Comparison of ENCODE assay signal across 20 cellular contexts in the genomic region with DNA sequence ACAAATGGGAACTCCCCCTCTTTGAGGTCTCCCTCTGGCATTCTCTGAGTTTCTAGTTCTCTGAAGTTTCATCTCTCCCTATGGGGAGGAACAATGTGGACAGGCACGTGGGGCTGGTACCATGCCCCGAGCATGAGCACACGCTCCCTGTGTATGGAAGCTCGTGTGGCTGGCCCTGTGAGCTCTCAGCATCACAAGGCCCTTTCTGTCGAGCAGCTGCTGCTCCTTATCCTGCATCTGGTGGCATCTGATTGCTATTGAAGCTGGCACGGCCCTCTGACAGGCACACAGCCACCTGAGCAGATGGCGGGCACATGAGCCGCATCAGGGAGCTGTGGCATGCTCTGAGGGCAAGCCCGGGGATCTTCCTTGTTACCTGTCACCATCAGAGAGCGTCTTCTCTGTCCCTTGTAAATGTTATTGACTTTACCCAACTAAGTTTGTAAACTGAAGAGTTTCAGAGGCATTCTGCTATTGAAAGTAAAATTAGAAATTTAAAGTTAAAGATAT.
"Had no signal": no experiment of that assay in that cellular context is flagged by ENCODE, and none has a peak within 500 bp of the region (broad histone marks: within the 10 kb centered on the region; RNA-seq: fewer than 3 reads in every experiment).

No MANE protein-coding gene starts in this region.

- H3K9me3 ChIP-seq: esophagus squamous epithelium, gastroesophageal sphincter, neutrophil, right atrium auricular region, sigmoid colon, thyroid gland had no signal

- H3K36me3 Mint-ChIP-seq: naive thymus-derived CD4-positive, alpha-beta T cell; type B pancreatic cell had no signal

- DNase-seq: dermis blood vessel endothelial cell; esophagus squamous epithelium; foreskin fibroblast; glutamatergic neuron; islet precursor cell; mammary epithelial cell; naive thymus-derived CD4-positive, alpha-beta T cell; nephron progenitor cell; sigmoid colon; stimulated activated CD4-positive, alpha-beta T cell treated with anti-CD3 and anti-CD28 coated beads, Interleukin-2, amount 100 ng/mL, for 24 hours; stimulated activated CD4-positive, alpha-beta T cell treated with anti-CD3 and anti-CD28 coated beads, Interleukin-4, amount 100 ng/mL, for 4 hours; stimulated activated naive CD4-positive, alpha-beta T cell treated with Interleukin-2 at 50 U/mL for 16 hours; thyroid gland had no signal

- H3K27ac ChIP-seq: esophagus squamous epithelium, gastroesophageal sphincter, neutrophil, right atrium auricular region, sigmoid colon, skin epidermis, thyroid gland had no signal

- H3K4me3 Mint-ChIP-seq: naive thymus-derived CD4-positive, alpha-beta T cell; nephron progenitor cell; type B pancreatic cell had no signal

- H3K27ac Mint-ChIP-seq: naive thymus-derived CD4-positive, alpha-beta T cell; nephron progenitor cell had no signal

- H3K36me3 ChIP-seq: esophagus squamous epithelium, gastroesophageal sphincter, neutrophil, right atrium auricular region, sigmoid colon, thyroid gland had no signal

- ATAC-seq: gastroesophageal sphincter; left lobe of liver; naive thymus-derived CD4-positive, alpha-beta T cell had no signal

- H3K4me3 ChIP-seq: esophagus squamous epithelium, gastroesophageal sphincter, right atrium auricular region, sigmoid colon, skin epidermis, thyroid gland had no signal

- H3K27me3 ChIP-seq: esophagus squamous epithelium, gastroesophageal sphincter, neutrophil, right atrium auricular region, sigmoid colon, thyroid gland had no signal

- FAIRE-seq: urothelium cell line had no signal

- H3K4me1 ChIP-seq: esophagus squamous epithelium, gastroesophageal sphincter, right atrium auricular region, sigmoid colon had no signal
